18 cellular contexts compared by ENCODE assay signal in the genomic region with DNA sequence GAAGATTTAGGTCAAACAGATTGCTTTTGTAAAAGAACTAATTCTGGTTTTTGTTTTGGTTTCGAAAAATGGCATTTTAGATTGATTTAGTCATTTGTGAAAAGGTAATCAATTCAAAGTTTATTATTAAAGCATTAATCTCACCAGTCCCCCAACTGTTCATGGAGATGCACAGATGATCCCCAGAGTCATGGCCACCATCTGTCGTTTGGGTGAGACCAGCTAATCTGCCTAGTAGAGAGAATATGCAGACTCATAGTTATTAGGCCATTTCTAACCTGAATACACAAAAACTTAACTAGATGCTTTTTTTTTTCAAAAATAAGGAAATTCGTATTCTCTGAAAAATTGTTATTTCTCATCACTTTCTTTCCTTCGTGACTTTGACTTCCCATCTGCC. TPM values are rescaled to one million over a fixed set of nuclear protein-coding genes. Genes with fewer than 3 reads are reported as not detected.
DNase-seq lines count a peak whose midpoint lies in the region; ATAC-seq, FAIRE-seq and TF ChIP-seq lines count a peak whose summit lies in the region.
"Had no signal": no experiment of that assay in that cellular context is flagged by ENCODE, and none has a peak within 500 bp of the region (broad histone marks: within the 10 kb centered on the region; RNA-seq: fewer than 3 reads in every experiment).

No MANE protein-coding gene starts in this region.

- no peak overlapping the region for H2AFZ ChIP-seq in Karpas-422 (ENCODE audit: low read length)

- FAIRE-seq in D721Med (lab: Jason Lieb, UNC) (peak; percentile 93), RCC 7860 (lab: Jason Lieb, UNC) (no peak)

- no peaks in the 10 kb centered on the region for H3K4me1 Mint-ChIP-seq in activated CD8-positive, alpha-beta T cell treated with anti-CD3 and anti-CD28 coated beads, Interleukin-2, amount 10 ng/mL, durations not matched to agents 7 days and 5 days (ENCODE audit: low read depth)
- H3K4me1 Mint-ChIP-seq: B cell had no signal

- no peak overlapping the region for H3K9ac ChIP-seq in Karpas-422 (ENCODE audit: low read length)
- H3K9ac ChIP-seq: BLaER1 treated with 17β-estradiol and CSF1 and Interleukin-3, amounts not matched to agents 10 nM and 100 nM had no signal

- no peaks in the 10 kb centered on the region for H3K4me1 ChIP-seq in Karpas-422 (ENCODE audit: low read length)
- H3K4me1 ChIP-seq: BLaER1 treated with 17β-estradiol and CSF1 and Interleukin-3, amounts not matched to agents 10 nM and 100 nM had no signal

- H3K27me3 ChIP-seq in WERI-Rb-1 (ENCODE audit: insufficient read depth, low read depth, severe bottlenecking) (no peaks in the 10 kb centered on the region), Karpas-422 (ENCODE audit: low read length) (no peaks in the 10 kb centered on the region)
- H3K27me3 ChIP-seq: BLaER1 treated with 17β-estradiol and CSF1 and Interleukin-3, amounts not matched to agents 10 nM and 100 nM had no signal

- DNase-seq in D721Med (ENCODE audit: insufficient read length, low spot score) (no peak), NCI-H2171 (lab: John Stamatoyannopoulos, UW) (peak; percentile 18), NCI-H69 (lab: John Stamatoyannopoulos, UW) (peak; percentile 8), WERI-Rb-1 (peak; percentile 68), RCC 7860 (ENCODE audit: low spot score) (no peak), Karpas-422 (no peak)
- DNase-seq in activated CD8-positive, alpha-beta T cell treated with anti-CD3 and anti-CD28 coated beads, Interleukin-2, amount 10 ng/mL, durations not matched to agents 7 days and 5 days = no peak
- DNase-seq: Calu3; CD8-positive, alpha-beta T cell; DMS79 treated with DMSO at 0.1 percent for 48 hours; GF-D8; GOT3; H7; HFFc6 had no signal

- H3K4me3 ChIP-seq in WERI-Rb-1 (ENCODE audit: low read depth, low read length) = no peak overlapping the region
- no peak overlapping the region for H3K4me3 ChIP-seq in Karpas-422 (ENCODE audit: low read length)
- H3K4me3 ChIP-seq: BLaER1 treated with 17β-estradiol and CSF1 and Interleukin-3, amounts not matched to agents 10 nM and 100 nM had no signal

- H3K9me3 ChIP-seq in WERI-Rb-1 (ENCODE audit: severe bottlenecking) = no peaks in the 10 kb centered on the region
- no peaks in the 10 kb centered on the region for H3K9me3 ChIP-seq in Karpas-422 (ENCODE audit: low read length)
- H3K9me3 ChIP-seq: BLaER1 treated with 17β-estradiol and CSF1 and Interleukin-3, amounts not matched to agents 10 nM and 100 nM had no signal

- no peaks in the 10 kb centered on the region for H4K20me1 ChIP-seq in Karpas-422 (ENCODE audit: insufficient read depth, low read depth, low read length)
- H4K20me1 ChIP-seq: BLaER1 treated with 17β-estradiol and CSF1 and Interleukin-3, amounts not matched to agents 10 nM and 100 nM had no signal

- CTCF ChIA-PET in activated CD8-positive, alpha-beta T cell treated with anti-CD3 and anti-CD28 coated beads, Interleukin-2, amount 10 ng/mL, durations not matched to agents 7 days and 5 days (lab: Charles Lee) = no interaction called here

- H3K36me3 ChIP-seq in WERI-Rb-1 (no peaks in the 10 kb centered on the region), Karpas-422 (ENCODE audit: insufficient read depth, low read length) (no peaks in the 10 kb centered on the region)
- H3K36me3 ChIP-seq: BLaER1 treated with 17β-estradiol and CSF1 and Interleukin-3, amounts not matched to agents 10 nM and 100 nM had no signal

- no peaks in the 10 kb centered on the region for H3K9me3 Mint-ChIP-seq in activated CD8-positive, alpha-beta T cell treated with anti-CD3 and anti-CD28 coated beads, Interleukin-2, amount 10 ng/mL, durations not matched to agents 7 days and 5 days (ENCODE audit: insufficient read depth)
- H3K9me3 Mint-ChIP-seq: CD8-positive, alpha-beta T cell; HFFc6 had no signal

- H3K4me3 Mint-ChIP-seq in activated CD8-positive, alpha-beta T cell treated with anti-CD3 and anti-CD28 coated beads, Interleukin-2, amount 10 ng/mL, durations not matched to agents 7 days and 5 days = no peak overlapping the region
- H3K4me3 Mint-ChIP-seq: B cell; CD8-positive, alpha-beta T cell; HFFc6 had no signal

- H3K36me3 Mint-ChIP-seq in activated CD8-positive, alpha-beta T cell treated with anti-CD3 and anti-CD28 coated beads, Interleukin-2, amount 10 ng/mL, durations not matched to agents 7 days and 5 days (ENCODE audit: low read depth) = no peaks in the 10 kb centered on the region
- H3K36me3 Mint-ChIP-seq: CD8-positive, alpha-beta T cell had no signal

- no peak overlapping the region for H3K4me2 ChIP-seq in Karpas-422 (ENCODE audit: low read depth, low read length, poor library complexity, severe bottlenecking)
- H3K4me2 ChIP-seq: BLaER1 treated with 17β-estradiol and CSF1 and Interleukin-3, amounts not matched to agents 10 nM and 100 nM had no signal

- POLR2A ChIA-PET in activated CD8-positive, alpha-beta T cell treated with anti-CD3 and anti-CD28 coated beads, Interleukin-2, amount 10 ng/mL, durations not matched to agents 7 days and 5 days (lab: Charles Lee) = no interaction called here

- H3K27me3 Mint-ChIP-seq in activated CD8-positive, alpha-beta T cell treated with anti-CD3 and anti-CD28 coated beads, Interleukin-2, amount 10 ng/mL, durations not matched to agents 7 days and 5 days (ENCODE audit: low read depth) = no peaks in the 10 kb centered on the region

- TF ChIP-seq CTCF in D721Med (IDR thresholded peaks at IDR 0.05; ENCODE audit: insufficient read depth, missing control alignments) = no peak
- TF ChIP-seq CTCF in WERI-Rb-1 (IDR thresholded peaks at IDR 0.05; ENCODE audit: low read depth, low read length) = no peak

- no peaks in the 10 kb centered on the region for H3K79me2 ChIP-seq in Karpas-422 (ENCODE audit: low read length)

- no peak for ATAC-seq in activated CD8-positive, alpha-beta T cell treated with anti-CD3 and anti-CD28 coated beads, Interleukin-2, amount 10 ng/mL, durations not matched to agents 7 days and 5 days
- ATAC-seq: CD8-positive, alpha-beta T cell; HCT116 had no signal

- no peaks in the 10 kb centered on the region for H3K9me2 ChIP-seq in Karpas-422 (replicated peaks; ENCODE audit: insufficient read depth, low read length)

- H3K27ac ChIP-seq in WERI-Rb-1 (peak overlapping the region; percentile 22; the same call in 1 of the 2 replicates), Karpas-422 (ENCODE audit: low read length) (no peak overlapping the region)
- H3K27ac ChIP-seq: BLaER1 treated with 17β-estradiol and CSF1 and Interleukin-3, amounts not matched to agents 10 nM and 100 nM had no signal

- H3K27ac Mint-ChIP-seq in activated CD8-positive, alpha-beta T cell treated with anti-CD3 and anti-CD28 coated beads, Interleukin-2, amount 10 ng/mL, durations not matched to agents 7 days and 5 days = no peak overlapping the region
- H3K27ac Mint-ChIP-seq: B cell; CD8-positive, alpha-beta T cell; HFFc6 had no signal

RNA-seq across cellular contexts. Expression of gene C6orf58, which starts 58.1 kb away (rescaled TPM):
- not detected for total RNA-seq in activated CD8-positive, alpha-beta T cell treated with anti-CD3 and anti-CD28 coated beads, Interleukin-2, amount 10 ng/mL, durations not matched to agents 7 days and 5 days
- not detected in 2 replicates for total RNA-seq in Karpas-422 (2014; rRNA removed; shearing (Covaris generic); ENCODE audit: low replicate concordance)
- total RNA-seq: B cell; CD8-positive, alpha-beta T cell; H7; HT-29 had no signal

Comparison
In these comparisons a context has a peak if more than half of its experiments do, and no peak if none do; other contexts are left out.
1. DNase-seq: peak in NCI-H2171 (single experiment), NCI-H69 (single experiment) and WERI-Rb-1 (single experiment); none in D721Med (single experiment), RCC 7860 (single experiment), activated CD8-positive, alpha-beta T cell treated with anti-CD3 and anti-CD28 coated beads, Interleukin-2, amount 10 ng/mL, durations not matched to agents 7 days and 5 days (single experiment) and Karpas-422 (single experiment).